ENCODE assay signal across 12 cellular contexts in the genomic region with DNA sequence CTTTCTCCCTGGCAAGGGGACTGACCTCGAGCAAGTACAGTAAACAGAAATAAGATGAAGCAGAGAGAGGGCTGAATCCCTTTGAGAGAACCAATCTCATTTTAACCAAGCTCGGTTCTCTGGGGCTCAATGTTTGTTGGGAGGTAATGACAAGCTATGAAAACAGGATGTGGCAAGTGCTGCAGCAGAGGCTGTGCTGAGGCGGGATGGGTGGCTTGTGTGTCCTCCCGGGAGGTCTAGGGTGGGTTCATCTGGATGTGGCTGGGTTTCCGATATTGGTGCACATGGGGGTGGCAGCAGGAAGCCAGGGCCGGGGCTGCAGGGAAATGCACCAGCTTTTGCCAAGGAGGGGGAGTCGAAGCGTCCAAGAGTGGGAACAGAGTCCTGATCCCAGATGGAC.
DNase-seq lines count a peak whose midpoint lies in the region; ATAC-seq and TF ChIP-seq lines count a peak whose summit lies in the region.
"Had no signal": no experiment of that assay in that cellular context is flagged by ENCODE, and none has a peak within 500 bp of the region (broad histone marks: within the 10 kb centered on the region; RNA-seq: fewer than 3 reads in every experiment).

No MANE protein-coding gene starts in this region.

- no peak for TF ChIP-seq POLR2A in suprapubic skin (IDR thresholded peaks at IDR 0.05)
- no peak for TF ChIP-seq POLR2A in tibial nerve (IDR thresholded peaks at IDR 0.05)

- H3K4me2 ChIP-seq in GM23338, result no peak overlapping the region
- H3K4me2 ChIP-seq: SK-N-SH had no signal

- H4K20me1 ChIP-seq in GM23338 (replicated peaks; ENCODE audit: insufficient read depth), result no peaks in the 10 kb centered on the region

- peak overlapping the region; percentile 53 to 88 (median 68) for H3K4me3 Mint-ChIP-seq in naive thymus-derived CD8-positive, alpha-beta T cell
- no peak overlapping the region for H3K4me3 Mint-ChIP-seq in GM23338

- 75% methylated on average over 8 of the region's 8 CpGs for WGBS in suprapubic skin
- WGBS in tibial nerve, 2 donors, result 61 to 66% methylated on average over 8 of the region's 8 CpGs

- no peaks in the 10 kb centered on the region for H3K9me3 ChIP-seq in suprapubic skin
- no peaks in the 10 kb centered on the region for H3K9me3 ChIP-seq in tibial nerve
- H3K9me3 ChIP-seq: SK-N-SH had no signal

- no peaks in the 10 kb centered on the region for H3K4me1 ChIP-seq in suprapubic skin
- no peaks in the 10 kb centered on the region for H3K4me1 ChIP-seq in tibial nerve
- 0 out of 2 replicates have a peak, but pooled peaks cover 5% of the 10 kb centered on the region for H3K4me1 ChIP-seq in GM23338 (ENCODE audit: insufficient read depth)

- DNase-seq in stimulated activated CD4-positive, alpha-beta T cell treated with anti-CD3 and anti-CD28 coated beads, Interleukin-15, amount 100 ng/mL, for 24 hours, result peak; percentile 40
- no peak for DNase-seq in stimulated activated CD4-positive, alpha-beta T cell treated with anti-CD3 and anti-CD28 coated beads, Interleukin-1b, Interleukin-23, amount 100 ng/mL, for 48 hours
- DNase-seq in activated T-helper 1 cell treated with Interleukin-2 at 50 U/mL for 16 hours (ENCODE audit: low read depth), result peak; percentile 36
- DNase-seq in naive thymus-derived CD8-positive, alpha-beta T cell, result peak; percentile 23 to 86 (median 71)
- DNase-seq in suprapubic skin (ENCODE audit: low spot score in 2 of 2), result no peak
- no peak for DNase-seq in tibial nerve (ENCODE audit: low spot score in 2 of 2)
- no peak for DNase-seq in COR-L47 (lab: John Stamatoyannopoulos, UW)
- DNase-seq in GM23338 (ENCODE audit: low spot score), result no peak
- DNase-seq: islet precursor cell, NCI-H1092, NCI-H82, SK-N-SH had no signal

- H2AFZ ChIP-seq in GM23338, result no peak overlapping the region

- H3K9me2 ChIP-seq in GM23338 (ENCODE audit: insufficient read depth), result no peaks in the 10 kb centered on the region
- H3K9me2 ChIP-seq: SK-N-SH had no signal

- no peak for TF ChIP-seq CTCF in suprapubic skin (IDR thresholded peaks at IDR 0.05)
- no peak for TF ChIP-seq CTCF in tibial nerve (IDR thresholded peaks at IDR 0.05)
- TF ChIP-seq CTCF in GM23338 (conservative IDR thresholded peaks at IDR 0.05; ENCODE audit: low read depth in 2 of 2), result no peak

- H3K4me1 Mint-ChIP-seq in naive thymus-derived CD8-positive, alpha-beta T cell, result peaks cover 48 to 97% (median 89%) of the 10 kb centered on the region in 4 donors
- peaks cover 13% of the 10 kb centered on the region for H3K4me1 Mint-ChIP-seq in GM23338

- H3K27me3 Mint-ChIP-seq in naive thymus-derived CD8-positive, alpha-beta T cell, result no peaks in the 10 kb centered on the region
- H3K27me3 Mint-ChIP-seq in GM23338 (ENCODE audit: insufficient read depth, low read depth, poor library complexity), result peaks cover 11% of the 10 kb centered on the region

- H3K9me3 Mint-ChIP-seq in naive thymus-derived CD8-positive, alpha-beta T cell, result no peaks in the 10 kb centered on the region
- no peaks in the 10 kb centered on the region for H3K9me3 Mint-ChIP-seq in GM23338

- peak overlapping the region; percentile 92 to 99 (median 98) for H3K27ac Mint-ChIP-seq in naive thymus-derived CD8-positive, alpha-beta T cell
- no peak overlapping the region for H3K27ac Mint-ChIP-seq in GM23338

- ATAC-seq in naive thymus-derived CD8-positive, alpha-beta T cell, result peak; percentile 89 to 93
- no peak for ATAC-seq in GM23338

- POLR2A ChIA-PET in naive thymus-derived CD8-positive, alpha-beta T cell (lab: Charles Lee), result interaction anchor here (0.7 to 10.4 kb wide), 21 partner anchors 10 to 170 kb away, joined by 3 to 97 read pairs (median 4); a partner anchor contains a TSS

- H3K36me3 Mint-ChIP-seq in naive thymus-derived CD8-positive, alpha-beta T cell, result peaks cover 0 to 32% (median 6%) of the 10 kb centered on the region in 3 donors
- no peaks in the 10 kb centered on the region for H3K36me3 Mint-ChIP-seq in GM23338 (ENCODE audit: low read depth)

- H3F3A ChIP-seq in GM23338 (replicated peaks; ENCODE audit: low read depth), result no peaks in the 10 kb centered on the region

- H3K4me3 ChIP-seq in suprapubic skin (no peak overlapping the region), tibial nerve (no peak overlapping the region), GM23338 (no peak overlapping the region)

- TF ChIP-seq EP300 in suprapubic skin (IDR thresholded peaks at IDR 0.05), result no peak
- TF ChIP-seq EP300 in tibial nerve (IDR thresholded peaks at IDR 0.05), result no peak

- H3K36me3 ChIP-seq in suprapubic skin, result no peaks in the 10 kb centered on the region
- no peaks in the 10 kb centered on the region for H3K36me3 ChIP-seq in tibial nerve
- H3K36me3 ChIP-seq in GM23338 (ENCODE audit: insufficient read depth), result no peaks in the 10 kb centered on the region

- no peaks in the 10 kb centered on the region for H3K79me2 ChIP-seq in GM23338 (replicated peaks; ENCODE audit: insufficient read depth)

- H3K27ac ChIP-seq in suprapubic skin (no peak overlapping the region), tibial nerve (no peak overlapping the region), GM23338 (ENCODE audit: low read depth) (no peak overlapping the region)

- H3K27me3 ChIP-seq in suprapubic skin (no peaks in the 10 kb centered on the region), tibial nerve (no peaks in the 10 kb centered on the region), GM23338 (ENCODE audit: insufficient read depth) (no peaks in the 10 kb centered on the region)

TF ChIP-seq in GM23338, 12 proteins besides CTCF, POLR2A, EP300 and RAD21 (continues in another document):
- TF ChIP-seq EZH2 (IDR thresholded peaks at IDR 0.05; ENCODE audit: low read depth, unreplicated experiment) (no peak), STAT1 (IDR thresholded peaks at IDR 0.05; ENCODE audit: unreplicated experiment) (no peak), EZH2phosphoT487 (IDR thresholded peaks at IDR 0.05; ENCODE audit: unreplicated experiment) (no peak), ZNF331 (CRISPR knock-in tag; IDR thresholded peaks at IDR 0.05; ENCODE audit: low read depth) (no peak)
- TF ChIP-seq, protein P1, sequence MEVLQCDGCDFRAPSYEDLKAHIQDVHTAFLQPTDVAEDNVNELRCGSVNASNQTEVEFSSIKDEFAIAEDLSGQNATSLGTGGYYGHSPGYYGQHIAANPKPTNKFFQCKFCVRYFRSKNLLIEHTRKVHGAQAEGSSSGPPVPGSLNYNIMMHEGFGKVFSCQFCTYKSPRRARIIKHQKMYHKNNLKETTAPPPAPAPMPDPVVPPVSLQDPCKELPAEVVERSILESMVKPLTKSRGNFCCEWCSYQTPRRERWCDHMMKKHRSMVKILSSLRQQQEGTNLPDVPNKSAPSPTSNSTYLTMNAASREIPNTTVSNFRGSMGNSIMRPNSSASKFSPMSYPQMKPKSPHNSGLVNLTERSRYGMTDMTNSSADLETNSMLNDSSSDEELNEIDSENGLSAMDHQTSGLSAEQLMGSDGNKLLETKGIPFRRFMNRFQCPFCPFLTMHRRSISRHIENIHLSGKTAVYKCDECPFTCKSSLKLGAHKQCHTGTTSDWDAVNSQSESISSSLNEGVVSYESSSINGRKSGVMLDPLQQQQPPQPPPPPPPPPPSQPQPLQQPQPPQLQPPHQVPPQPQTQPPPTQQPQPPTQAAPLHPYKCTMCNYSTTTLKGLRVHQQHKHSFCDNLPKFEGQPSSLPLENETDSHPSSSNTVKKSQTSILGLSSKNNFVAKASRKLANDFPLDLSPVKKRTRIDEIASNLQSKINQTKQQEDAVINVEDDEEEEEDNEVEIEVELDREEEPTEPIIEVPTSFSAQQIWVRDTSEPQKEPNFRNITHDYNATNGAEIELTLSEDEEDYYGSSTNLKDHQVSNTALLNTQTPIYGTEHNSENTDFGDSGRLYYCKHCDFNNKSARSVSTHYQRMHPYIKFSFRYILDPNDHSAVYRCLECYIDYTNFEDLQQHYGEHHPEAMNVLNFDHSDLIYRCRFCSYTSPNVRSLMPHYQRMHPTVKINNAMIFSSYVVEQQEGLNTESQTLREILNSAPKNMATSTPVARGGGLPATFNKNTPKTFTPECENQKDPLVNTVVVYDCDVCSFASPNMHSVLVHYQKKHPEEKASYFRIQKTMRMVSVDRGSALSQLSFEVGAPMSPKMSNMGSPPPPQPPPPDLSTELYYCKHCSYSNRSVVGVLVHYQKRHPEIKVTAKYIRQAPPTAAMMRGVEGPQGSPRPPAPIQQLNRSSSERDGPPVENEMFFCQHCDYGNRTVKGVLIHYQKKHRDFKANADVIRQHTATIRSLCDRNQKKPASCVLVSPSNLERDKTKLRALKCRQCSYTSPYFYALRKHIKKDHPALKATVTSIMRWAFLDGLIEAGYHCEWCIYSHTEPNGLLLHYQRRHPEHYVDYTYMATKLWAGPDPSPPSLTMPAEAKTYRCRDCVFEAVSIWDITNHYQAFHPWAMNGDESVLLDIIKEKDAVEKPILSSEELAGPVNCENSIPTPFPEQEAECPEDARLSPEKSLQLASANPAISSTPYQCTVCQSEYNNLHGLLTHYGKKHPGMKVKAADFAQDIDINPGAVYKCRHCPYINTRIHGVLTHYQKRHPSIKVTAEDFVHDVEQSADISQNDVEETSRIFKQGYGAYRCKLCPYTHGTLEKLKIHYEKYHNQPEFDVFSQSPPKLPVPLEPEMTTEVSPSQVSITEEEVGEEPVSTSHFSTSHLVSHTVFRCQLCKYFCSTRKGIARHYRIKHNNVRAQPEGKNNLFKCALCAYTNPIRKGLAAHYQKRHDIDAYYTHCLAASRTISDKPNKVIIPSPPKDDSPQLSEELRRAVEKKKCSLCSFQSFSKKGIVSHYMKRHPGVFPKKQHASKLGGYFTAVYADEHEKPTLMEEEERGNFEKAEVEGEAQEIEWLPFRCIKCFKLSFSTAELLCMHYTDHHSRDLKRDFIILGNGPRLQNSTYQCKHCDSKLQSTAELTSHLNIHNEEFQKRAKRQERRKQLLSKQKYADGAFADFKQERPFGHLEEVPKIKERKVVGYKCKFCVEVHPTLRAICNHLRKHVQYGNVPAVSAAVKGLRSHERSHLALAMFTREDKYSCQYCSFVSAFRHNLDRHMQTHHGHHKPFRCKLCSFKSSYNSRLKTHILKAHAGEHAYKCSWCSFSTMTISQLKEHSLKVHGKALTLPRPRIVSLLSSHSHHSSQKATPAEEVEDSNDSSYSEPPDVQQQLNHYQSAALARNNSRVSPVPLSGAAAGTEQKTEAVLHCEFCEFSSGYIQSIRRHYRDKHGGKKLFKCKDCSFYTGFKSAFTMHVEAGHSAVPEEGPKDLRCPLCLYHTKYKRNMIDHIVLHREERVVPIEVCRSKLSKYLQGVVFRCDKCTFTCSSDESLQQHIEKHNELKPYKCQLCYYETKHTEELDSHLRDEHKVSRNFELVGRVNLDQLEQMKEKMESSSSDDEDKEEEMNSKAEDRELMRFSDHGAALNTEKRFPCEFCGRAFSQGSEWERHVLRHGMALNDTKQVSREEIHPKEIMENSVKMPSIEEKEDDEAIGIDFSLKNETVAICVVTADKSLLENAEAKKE (CRISPR knock-in tag; IDR thresholded peaks at IDR 0.05), result no peak

Comparison
In these comparisons a context has a peak if more than half of its experiments do, and no peak if none do; other contexts are left out.
1. DNase-seq: peak in stimulated activated CD4-positive, alpha-beta T cell treated with anti-CD3 and anti-CD28 coated beads, Interleukin-15, amount 100 ng/mL, for 24 hours (single experiment), activated T-helper 1 cell treated with Interleukin-2 at 50 U/mL for 16 hours (single experiment) and naive thymus-derived CD8-positive, alpha-beta T cell (10 of 10); none in stimulated activated CD4-positive, alpha-beta T cell treated with anti-CD3 and anti-CD28 coated beads, Interleukin-1b, Interleukin-23, amount 100 ng/mL, for 48 hours (single experiment), suprapubic skin (0 of 2), tibial nerve (0 of 2), COR-L47 (single experiment) and GM23338 (single experiment).